12 cellular contexts compared by ENCODE assay signal in the genomic region with DNA sequence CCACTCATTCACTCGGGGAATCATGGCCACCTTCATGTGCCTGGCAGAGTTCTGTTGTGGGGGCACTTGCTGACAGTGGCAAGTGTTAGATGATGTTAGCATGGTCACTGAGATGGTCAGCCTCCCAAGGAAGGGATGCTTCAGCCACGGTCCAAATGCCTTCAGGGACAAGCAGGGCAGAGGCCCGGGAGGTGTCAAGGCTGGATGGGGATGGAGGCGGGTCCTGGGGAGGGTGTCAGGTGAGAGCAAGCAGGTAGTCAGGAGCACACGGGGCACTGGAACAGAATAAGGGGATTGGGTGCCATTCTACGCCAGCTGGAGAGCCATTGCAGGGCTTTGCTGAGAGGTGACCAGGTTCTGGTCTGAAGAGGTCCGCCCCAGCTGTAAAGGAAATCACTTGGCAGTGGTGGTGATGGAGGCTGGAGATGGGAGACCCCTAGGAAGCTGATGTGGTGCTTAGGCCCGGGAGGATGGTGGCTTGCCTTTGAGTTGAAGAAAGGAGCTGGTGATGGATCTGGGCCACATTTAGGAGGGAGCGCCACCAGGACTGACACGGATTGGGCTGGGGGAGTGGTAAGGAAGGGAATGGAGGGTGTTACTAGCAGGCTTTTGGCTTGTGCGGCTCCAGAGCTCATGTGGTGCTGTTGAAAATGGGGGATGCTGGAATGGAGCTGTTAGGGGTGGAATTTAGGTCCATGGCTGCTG. TPM values are rescaled to one million over a fixed set of nuclear protein-coding genes. Genes with fewer than 3 reads are reported as not detected.
DNase-seq lines count a peak whose midpoint lies in the region; ATAC-seq and TF ChIP-seq lines count a peak whose summit lies in the region.
"Had no signal": no experiment of that assay in that cellular context is flagged by ENCODE, and none has a peak within 500 bp of the region (broad histone marks: within the 10 kb centered on the region; RNA-seq: fewer than 3 reads in every experiment).

No MANE protein-coding gene starts in this region.

- DNase-seq in SK-N-SH, result peak; percentile 50
- no peak for DNase-seq in RWPE2 (ENCODE audit: low spot score)
- DNase-seq in effector CD8-positive, alpha-beta T cell (lab: John Stamatoyannopoulos, UW), result no peak
- no peak for DNase-seq in activated effector memory CD4-positive, alpha-beta T cell treated with Interleukin-2 at 50 U/mL for 16 hours
- DNase-seq: DMS79 treated with DMSO at 0.1 percent for 48 hours, NCI-H1417 treated with DMSO at 0.1 percent for 48 hours had no signal

- TF ChIP-seq CTCF in SK-N-SH (IDR thresholded peaks at IDR 0.05), result no peak
- no peak for TF ChIP-seq CTCF in RWPE2 (IDR thresholded peaks at IDR 0.05; ENCODE audit: poor library complexity, severe bottlenecking)
- no peak for TF ChIP-seq CTCF in gastroesophageal sphincter (IDR thresholded peaks at IDR 0.05)

- no peaks in the 10 kb centered on the region for H3K36me3 ChIP-seq in SK-N-SH (replicated peaks in 1 of 2; ENCODE audit: control insufficient read depth in 1 of 2, insufficient read depth in 2 of 2, low read length in 1 of 2)
- H3K36me3 ChIP-seq in RWPE2 (ENCODE audit: low read depth), result no peaks in the 10 kb centered on the region
- peaks cover 0 to 6% of the 10 kb centered on the region in 2 donors for H3K36me3 ChIP-seq in gastroesophageal sphincter
- no peaks in the 10 kb centered on the region for H3K36me3 ChIP-seq in stomach smooth muscle (ENCODE audit: control insufficient read depth in 2 of 2, insufficient read depth in 2 of 2, low read length in 2 of 2)

- no peak for ATAC-seq in SK-N-SH treated with all-trans-retinoic acid at 6 μM for 48 hours
- no peak for ATAC-seq in RWPE2 (ENCODE audit: low read depth)
- no peak for ATAC-seq in gastroesophageal sphincter
- ATAC-seq in GM21737 (IDR thresholded peaks at IDR 0.05; ENCODE audit: unreplicated experiment), result no peak

- peaks cover 77% of the 10 kb centered on the region for H3K79me2 ChIP-seq in SK-N-SH (ENCODE audit: insufficient read depth)

- TF ChIP-seq RAD21 in SK-N-SH (IDR thresholded peaks at IDR 0.05; ENCODE audit: low read length), result no peak

- H3K9me2 ChIP-seq in SK-N-SH, result no peaks in the 10 kb centered on the region

- no peaks in the 10 kb centered on the region for H3K9me3 ChIP-seq in SK-N-SH
- no peaks in the 10 kb centered on the region for H3K9me3 ChIP-seq in RWPE2 (ENCODE audit: severe bottlenecking)
- H3K9me3 ChIP-seq in gastroesophageal sphincter, result no peaks in the 10 kb centered on the region
- no peaks in the 10 kb centered on the region for H3K9me3 ChIP-seq in stomach smooth muscle (ENCODE audit: control insufficient read depth in 2 of 2, low read length in 2 of 2)
- H3K9me3 ChIP-seq: left lung, testis had no signal

- H3K27ac ChIP-seq in SK-N-SH (ENCODE audit: low read depth in 2 of 2, low read length in 1 of 2), result no peak overlapping the region
- H3K27ac ChIP-seq in RWPE2 (ENCODE audit: poor library complexity, severe bottlenecking), result peak overlapping the region; percentile 1
- peak overlapping the region in 3 of 4 donors; percentile 11 to 57 (median 28) for H3K27ac ChIP-seq in gastroesophageal sphincter
- peak overlapping the region; percentile 11 for H3K27ac ChIP-seq in stomach smooth muscle (ENCODE audit: low read length)
- H3K27ac ChIP-seq: testis had no signal

- WGBS in SK-N-SH (ENCODE audit: low lambda C conversion rate), result 90% methylated on average over 11 of the region's 11 CpGs
- WGBS in gastroesophageal sphincter (ENCODE audit: low coverage in 1 of 2), 2 donors, result 61 to 65% methylated on average over 6 to 10 of the region's 11 CpGs

- H3K27me3 ChIP-seq in SK-N-SH (ENCODE audit: insufficient read depth) (no peaks in the 10 kb centered on the region), RWPE2 (ENCODE audit: insufficient read depth, poor library complexity, severe bottlenecking) (no peaks in the 10 kb centered on the region), gastroesophageal sphincter (no peaks in the 10 kb centered on the region), stomach smooth muscle (ENCODE audit: control insufficient read depth in 1 of 2, insufficient read depth in 2 of 2, low read length in 2 of 2) (no peaks in the 10 kb centered on the region)
- H3K27me3 ChIP-seq: testis had no signal

- CTCF ChIA-PET in SK-N-SH (lab: Yijun Ruan, JAX), result interaction anchor here (0.6 to 18.7 kb wide), 55 partner anchors 9 to 662 kb away, joined by 3 to 474 read pairs (median 4); a partner anchor contains a TSS

- no peak overlapping the region for H3K4me2 ChIP-seq in SK-N-SH

- peaks cover 18 to 32% of the 10 kb centered on the region in 2 experiments for H3K4me1 ChIP-seq in SK-N-SH (ENCODE audit: control insufficient read depth in 1 of 2, insufficient read depth in 2 of 2, low read depth in 1 of 2, low read length in 1 of 2)
- peaks cover 14% of the 10 kb centered on the region for H3K4me1 ChIP-seq in RWPE2 (ENCODE audit: insufficient read depth, poor library complexity, severe bottlenecking)
- H3K4me1 ChIP-seq in gastroesophageal sphincter, result peaks cover 0 to 45% (median 9%) of the 10 kb centered on the region in 3 donors
- peaks cover 31% of the 10 kb centered on the region for H3K4me1 ChIP-seq in stomach smooth muscle (ENCODE audit: control insufficient read depth, insufficient read depth, low read length)

- H4K20me1 ChIP-seq in SK-N-SH (ENCODE audit: insufficient read depth), result peaks cover 88% of the 10 kb centered on the region

- H3K4me3 ChIP-seq in SK-N-SH (ENCODE audit: low read depth in 2 of 2, low read length in 1 of 2) (no peak overlapping the region), RWPE2 (ENCODE audit: severe bottlenecking) (no peak overlapping the region), gastroesophageal sphincter (no peak overlapping the region), stomach smooth muscle (ENCODE audit: low read length in 2 of 2) (no peak overlapping the region)
- H3K4me3 ChIP-seq: left lung, testis had no signal

- no peak for TF ChIP-seq EP300 in SK-N-SH (IDR thresholded peaks at IDR 0.05; ENCODE audit: borderline replicate concordance in 1 of 2, low read depth in 1 of 2, low read length in 1 of 2)
- no peak for TF ChIP-seq EP300 in gastroesophageal sphincter (IDR thresholded peaks at IDR 0.05)

- H2AFZ ChIP-seq in SK-N-SH (ENCODE audit: low read depth), result no peak overlapping the region

- H3F3A ChIP-seq in SK-N-SH (replicated peaks; ENCODE audit: insufficient read depth), result peaks cover 43% of the 10 kb centered on the region

- H3K9ac ChIP-seq in SK-N-SH (no peak overlapping the region), stomach smooth muscle (ENCODE audit: low read length in 2 of 2) (no peak overlapping the region)

- POLR2A ChIA-PET in SK-N-SH (lab: Yijun Ruan, JAX), result interaction anchor here (0.5 kb wide), 1 partner anchor 89 kb away, joined by 3 read pairs; no protein-coding TSS in a partner anchor

- TF ChIP-seq POLR2A in gastroesophageal sphincter (IDR thresholded peaks at IDR 0.05), result no peak

TF ChIP-seq in SK-N-SH, 30 proteins besides CTCF, POLR2A, EP300 and RAD21:
- TF ChIP-seq JUND (IDR thresholded peaks at IDR 0.05) (no peak), GABPA (IDR thresholded peaks at IDR 0.05; ENCODE audit: low read depth) (no peak)
- TF ChIP-seq, protein P1, sequence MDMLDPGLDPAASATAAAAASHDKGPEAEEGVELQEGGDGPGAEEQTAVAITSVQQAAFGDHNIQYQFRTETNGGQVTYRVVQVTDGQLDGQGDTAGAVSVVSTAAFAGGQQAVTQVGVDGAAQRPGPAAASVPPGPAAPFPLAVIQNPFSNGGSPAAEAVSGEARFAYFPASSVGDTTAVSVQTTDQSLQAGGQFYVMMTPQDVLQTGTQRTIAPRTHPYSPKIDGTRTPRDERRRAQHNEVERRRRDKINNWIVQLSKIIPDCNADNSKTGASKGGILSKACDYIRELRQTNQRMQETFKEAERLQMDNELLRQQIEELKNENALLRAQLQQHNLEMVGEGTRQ (IDR thresholded peaks at IDR 0.05; ENCODE audit: borderline replicate concordance, low read depth, low read length), result no peak

TF ChIP-seq in SK-N-SH treated with all-trans-retinoic acid at 6 μM for 48 hours, 23 proteins besides CTCF, POLR2A, EP300 and RAD21 (continues in another document):
- TF ChIP-seq, protein P2, sequence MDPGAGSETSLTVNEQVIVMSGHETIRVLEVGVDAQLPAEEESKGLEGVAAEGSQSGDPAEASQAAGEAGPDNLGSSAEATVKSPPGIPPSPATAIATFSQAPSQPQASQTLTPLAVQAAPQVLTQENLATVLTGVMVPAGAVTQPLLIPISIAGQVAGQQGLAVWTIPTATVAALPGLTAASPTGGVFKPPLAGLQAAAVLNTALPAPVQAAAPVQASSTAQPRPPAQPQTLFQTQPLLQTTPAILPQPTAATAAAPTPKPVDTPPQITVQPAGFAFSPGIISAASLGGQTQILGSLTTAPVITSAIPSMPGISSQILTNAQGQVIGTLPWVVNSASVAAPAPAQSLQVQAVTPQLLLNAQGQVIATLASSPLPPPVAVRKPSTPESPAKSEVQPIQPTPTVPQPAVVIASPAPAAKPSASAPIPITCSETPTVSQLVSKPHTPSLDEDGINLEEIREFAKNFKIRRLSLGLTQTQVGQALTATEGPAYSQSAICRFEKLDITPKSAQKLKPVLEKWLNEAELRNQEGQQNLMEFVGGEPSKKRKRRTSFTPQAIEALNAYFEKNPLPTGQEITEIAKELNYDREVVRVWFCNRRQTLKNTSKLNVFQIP (CRISPR knock-in tag; IDR thresholded peaks at IDR 0.05; ENCODE audit: borderline replicate concordance, low read depth), result no peak
- TF ChIP-seq TCF4 (CRISPR knock-in tag; IDR thresholded peaks at IDR 0.05; ENCODE audit: borderline replicate concordance) (no peak), ZNF8 (CRISPR knock-in tag; IDR thresholded peaks at IDR 0.05) (no peak), OSR1 (CRISPR knock-in tag; IDR thresholded peaks at IDR 0.05) (no peak)

RNA-seq across cellular contexts. Expression of a gene that starts 24.1 kb away (rescaled TPM):
- 108 and 126 TPM in 2 replicates for polyA plus RNA-seq in SK-N-SH (2012; rRNA removed)
- 61.7 and 84.8 TPM in 2 replicates for polyA plus RNA-seq in SK-N-SH (2012; cell fraction: cytosol; rRNA removed)
- 361 and 701 TPM in 2 replicates for polyA plus RNA-seq in SK-N-SH (2012; cell fraction: nucleus; rRNA removed)
- total RNA-seq in gastroesophageal sphincter, result 10 to 100 TPM; 36.3 to 68.2 (median 55.7) TPM

RNA-seq across cellular contexts. Expression of a gene that starts 27.1 kb away (rescaled TPM):
- 37.8 and 60.6 TPM in 2 replicates for polyA plus RNA-seq in SK-N-SH (2012; rRNA removed)
- polyA plus RNA-seq in SK-N-SH (2012; cell fraction: cytosol; rRNA removed), result 21.7 and 37.0 TPM in 2 replicates
- 58.0 and 66.2 TPM in 2 replicates for polyA plus RNA-seq in SK-N-SH (2012; cell fraction: nucleus; rRNA removed)
- 10 to 100 TPM; 38.4 to 57.2 (median 44.7) TPM for total RNA-seq in gastroesophageal sphincter

RNA-seq across cellular contexts. Expression of a gene that starts 29.8 kb away (rescaled TPM):
- polyA plus RNA-seq in SK-N-SH (2012; rRNA removed), result 125 and 148 TPM in 2 replicates
- 34.4 and 60.5 TPM in 2 replicates for polyA plus RNA-seq in SK-N-SH (2012; cell fraction: cytosol; rRNA removed)
- 699 and 1,159 TPM in 2 replicates for polyA plus RNA-seq in SK-N-SH (2012; cell fraction: nucleus; rRNA removed)
- total RNA-seq in gastroesophageal sphincter, result 10 to 100 TPM; 51.3 to 82.2 (median 60.8) TPM

RNA-seq across cellular contexts. Expression of a gene that starts 51.0 kb away (rescaled TPM):
- 123 and 167 TPM in 2 replicates for polyA plus RNA-seq in SK-N-SH (2012; rRNA removed)
- 60.6 and 67.2 TPM in 2 replicates for polyA plus RNA-seq in SK-N-SH (2012; cell fraction: cytosol; rRNA removed)
- polyA plus RNA-seq in SK-N-SH (2012; cell fraction: nucleus; rRNA removed), result 478 and 1,049 TPM in 2 replicates
- 100 to 1,000 TPM in 2 of 4 donors, 10 to 100 TPM in 2; 77.8 to 152 (median 95.7) TPM for total RNA-seq in gastroesophageal sphincter

RNA-seq across cellular contexts. Expression of a gene that starts 52.7 kb away (rescaled TPM):
- 123 and 125 TPM in 2 replicates for polyA plus RNA-seq in SK-N-SH (2012; rRNA removed)
- 97.6 and 104 TPM in 2 replicates for polyA plus RNA-seq in SK-N-SH (2012; cell fraction: cytosol; rRNA removed)
- polyA plus RNA-seq in SK-N-SH (2012; cell fraction: nucleus; rRNA removed), result 77.3 and 91.3 TPM in 2 replicates
- total RNA-seq in gastroesophageal sphincter, result 1 to 10 TPM; 3.4 to 8.8 (median 6.4) TPM

Comparison
In these comparisons a context has a peak if more than half of its experiments do, and no peak if none do; other contexts are left out.
1. H3K27ac ChIP-seq: peak in RWPE2 (single experiment), gastroesophageal sphincter (3 of 4) and stomach smooth muscle (single experiment); none in SK-N-SH (0 of 2).